ENCODE assay signal across 9 cellular contexts in genomic region chr20:34538671-34539123, GRCh38. TPM values are rescaled to one million over a fixed set of nuclear protein-coding genes. Genes with fewer than 3 reads are reported as not detected.
DNase-seq lines count a peak whose midpoint lies in the region; ATAC-seq, FAIRE-seq and TF ChIP-seq lines count a peak whose summit lies in the region.
"Had no signal": no experiment of that assay in that cellular context is flagged by ENCODE, and none has a peak within 500 bp of the region (broad histone marks: within the 10 kb centered on the region; RNA-seq: fewer than 3 reads in every experiment).

No MANE protein-coding gene starts in this region.

- peak overlapping the region in 6 of 8 donors; percentile 56 to 80 (median 69) for H3K27ac Mint-ChIP-seq in CD8-positive, alpha-beta memory T cell
- H3K27ac Mint-ChIP-seq in T-helper 17 cell = peak overlapping the region; percentile 65
- H3K27ac Mint-ChIP-seq: IgD-negative memory B cell had no signal

- no peak overlapping the region for H3K4me3 Mint-ChIP-seq in CD8-positive, alpha-beta memory T cell
- no peak overlapping the region for H3K4me3 Mint-ChIP-seq in T-helper 17 cell
- H3K4me3 Mint-ChIP-seq: IgD-negative memory B cell had no signal

- POLR2A ChIA-PET in CD8-positive, alpha-beta memory T cell (lab: Charles Lee) = interaction anchor here (0.6 kb wide), 1 partner anchor 38 kb away, joined by 3 read pairs; no protein-coding TSS in a partner anchor

- FAIRE-seq in kidney (lab: Jason Lieb, UNC) = no peak

- DNase-seq in CD8-positive, alpha-beta memory T cell = peak; percentile 25 to 69 (median 38)
- DNase-seq in HUDEP-2 (lab: John Stamatoyannopoulos, UW; ENCODE audit: unreplicated experiment in 76 of 76) = peak in 45 of 76 experiments; percentile 8 to 60 (median 28)
- peak in 2 of 3 donors; percentile 30 to 45 for DNase-seq in T-helper 17 cell
- DNase-seq in body of pancreas = peak; percentile 51 to 71 (median 64)
- DNase-seq in kidney = peak; percentile 72
- DNase-seq in stimulated activated CD8-positive, alpha-beta memory T cell treated with anti-CD3 and anti-CD28 coated beads, Interleukin-4, amount 100 ng/mL, for 48 hours = peak; percentile 81
- no peak for DNase-seq in pons (ENCODE audit: low spot score)

- WGBS in body of pancreas, 2 donors = 21 to 33% methylated on average over 5 of the region's 5 CpGs

- H3K9me3 Mint-ChIP-seq in CD8-positive, alpha-beta memory T cell = no peaks in the 10 kb centered on the region
- H3K9me3 Mint-ChIP-seq: IgD-negative memory B cell had no signal

- no peak overlapping the region for H3K4me3 ChIP-seq in CD8-positive, alpha-beta memory T cell (ENCODE audit: low read length)
- H3K4me3 ChIP-seq in body of pancreas = no peak overlapping the region
- no peak overlapping the region for H3K4me3 ChIP-seq in kidney (ENCODE audit: low read length in 2 of 2)

- H3K36me3 ChIP-seq in CD8-positive, alpha-beta memory T cell (ENCODE audit: insufficient read depth, low read length) = peaks cover 37% of the 10 kb centered on the region
- H3K36me3 ChIP-seq in body of pancreas (replicated peaks in 1 of 2; ENCODE audit: insufficient read depth in 1 of 2, low read depth in 2 of 2) (peaks cover 7 to 30% of the 10 kb centered on the region in 2 donors), kidney (ENCODE audit: control insufficient read depth in 1 of 2, insufficient read depth in 2 of 2, low read length in 2 of 2) (peaks cover 19 to 49% of the 10 kb centered on the region in 2 donors)

- H3K9ac ChIP-seq in kidney (ENCODE audit: low read length in 2 of 2) = no peak overlapping the region

- H3K27ac ChIP-seq in CD8-positive, alpha-beta memory T cell (ENCODE audit: low read depth, low read length) = no peak overlapping the region
- H3K27ac ChIP-seq in body of pancreas (no peak overlapping the region), kidney (ENCODE audit: low read depth in 2 of 2, low read length in 2 of 2) (no peak overlapping the region)

- H3K9me3 ChIP-seq in CD8-positive, alpha-beta memory T cell (ENCODE audit: low read length) = no peaks in the 10 kb centered on the region
- H3K9me3 ChIP-seq in T-helper 17 cell (ENCODE audit: control insufficient read depth, low read length, poor library complexity, severe bottlenecking) (no peaks in the 10 kb centered on the region), body of pancreas (no peaks in the 10 kb centered on the region), kidney (ENCODE audit: control insufficient read depth in 1 of 2, low read length in 2 of 2) (no peaks in the 10 kb centered on the region)

- intact Hi-C loops in body of pancreas (cut with DNase I) = no loop called here
- intact Hi-C loops in kidney (cut with DNase I) = no loop called here

- CTCF ChIA-PET in CD8-positive, alpha-beta memory T cell (lab: Charles Lee) = interaction anchor here (0.9 to 2.8 kb wide), 9 partner anchors 9 to 231 kb away, joined by 3 to 20 read pairs (median 4); partner anchors contain the start of gene DYNLRB1

- peaks cover 0 to 69% (median 24%) of the 10 kb centered on the region in 3 donors for H3K36me3 Mint-ChIP-seq in CD8-positive, alpha-beta memory T cell
- H3K36me3 Mint-ChIP-seq in T-helper 17 cell (ENCODE audit: low read depth) = peaks cover 5% of the 10 kb centered on the region

- no peaks in the 10 kb centered on the region for H3K27me3 Mint-ChIP-seq in CD8-positive, alpha-beta memory T cell
- H3K27me3 Mint-ChIP-seq in T-helper 17 cell = no peaks in the 10 kb centered on the region
- H3K27me3 Mint-ChIP-seq: IgD-negative memory B cell had no signal

- TF ChIP-seq CTCF in body of pancreas (IDR thresholded peaks at IDR 0.05) (peak; percentile 47 to 77 (median 71)), kidney (IDR thresholded peaks at IDR 0.05; ENCODE audit: borderline replicate concordance, extremely low read depth, insufficient read depth) (peak; percentile 82)

- no peak for TF ChIP-seq POLR2A in body of pancreas (IDR thresholded peaks at IDR 0.05)

- ATAC-seq in T-helper 17 cell = peak; percentile 36
- peak; percentile 67 for ATAC-seq in body of pancreas
- no peak for ATAC-seq in HG03159 (IDR thresholded peaks at IDR 0.05; ENCODE audit: unreplicated experiment)

- peaks cover 13% of the 10 kb centered on the region for H3K4me1 ChIP-seq in CD8-positive, alpha-beta memory T cell (ENCODE audit: insufficient read depth, low read length)
- no peaks in the 10 kb centered on the region for H3K4me1 ChIP-seq in body of pancreas
- H3K4me1 ChIP-seq in kidney (ENCODE audit: control insufficient read depth in 1 of 2, insufficient read depth in 1 of 2, low read depth in 1 of 2, low read length in 2 of 2) = no peaks in the 10 kb centered on the region

- no peaks in the 10 kb centered on the region for H3K27me3 ChIP-seq in CD8-positive, alpha-beta memory T cell (ENCODE audit: insufficient read depth, low read length, poor library complexity, severe bottlenecking)
- no peaks in the 10 kb centered on the region for H3K27me3 ChIP-seq in body of pancreas

- H3K4me1 Mint-ChIP-seq in CD8-positive, alpha-beta memory T cell = peaks cover 18 to 38% (median 25%) of the 10 kb centered on the region in 3 donors
- H3K4me1 Mint-ChIP-seq in T-helper 17 cell = peaks cover 22% of the 10 kb centered on the region

RNA-seq across cellular contexts. Expression of gene MAP1LC3A, which starts 19.8 kb away (rescaled TPM):
- 1 to 10 TPM; 1.5 to 1.7 TPM for total RNA-seq in CD8-positive, alpha-beta memory T cell
- polyA plus RNA-seq in CD8-positive, alpha-beta memory T cell = 8.5 TPM
- total RNA-seq in T-helper 17 cell = 10 to 100 TPM; 11.7 to 13.7 TPM
- total RNA-seq in body of pancreas = 10 to 100 TPM; 22.4 to 37.6 TPM
- total RNA-seq in kidney = 42.5 TPM
- 153 TPM for polyA plus RNA-seq in kidney (ENCODE audit: insufficient read depth, low read depth, low replicate concordance)

RNA-seq across cellular contexts. Expression of gene DYNLRB1, which starts 22.5 kb away (rescaled TPM):
- 10 to 100 TPM; 81.1 to 81.2 TPM for total RNA-seq in CD8-positive, alpha-beta memory T cell
- polyA plus RNA-seq in CD8-positive, alpha-beta memory T cell = 315 TPM
- total RNA-seq in T-helper 17 cell (10 to 100 TPM; 52.8 to 62.0 TPM), body of pancreas (10 to 100 TPM; 58.9 to 64.3 TPM), kidney (185 TPM)
- 676 TPM for polyA plus RNA-seq in kidney (ENCODE audit: insufficient read depth, low read depth, low replicate concordance)

Comparison
In these comparisons a context has a peak if more than half of its experiments do, and no peak if none do; other contexts are left out.
1. RNA of gene MAP1LC3A, which starts 19.8 kb away (total RNA-seq): 42.5 TPM in kidney (single experiment), 22.4 to 37.6 TPM in body of pancreas and 11.7 to 13.7 TPM in T-helper 17 cell; 1.5 to 1.7 TPM in CD8-positive, alpha-beta memory T cell; every median in the first group is over 4 times any median in the second.